ENCODE assay signal across 24 cellular contexts in the genomic region with DNA sequence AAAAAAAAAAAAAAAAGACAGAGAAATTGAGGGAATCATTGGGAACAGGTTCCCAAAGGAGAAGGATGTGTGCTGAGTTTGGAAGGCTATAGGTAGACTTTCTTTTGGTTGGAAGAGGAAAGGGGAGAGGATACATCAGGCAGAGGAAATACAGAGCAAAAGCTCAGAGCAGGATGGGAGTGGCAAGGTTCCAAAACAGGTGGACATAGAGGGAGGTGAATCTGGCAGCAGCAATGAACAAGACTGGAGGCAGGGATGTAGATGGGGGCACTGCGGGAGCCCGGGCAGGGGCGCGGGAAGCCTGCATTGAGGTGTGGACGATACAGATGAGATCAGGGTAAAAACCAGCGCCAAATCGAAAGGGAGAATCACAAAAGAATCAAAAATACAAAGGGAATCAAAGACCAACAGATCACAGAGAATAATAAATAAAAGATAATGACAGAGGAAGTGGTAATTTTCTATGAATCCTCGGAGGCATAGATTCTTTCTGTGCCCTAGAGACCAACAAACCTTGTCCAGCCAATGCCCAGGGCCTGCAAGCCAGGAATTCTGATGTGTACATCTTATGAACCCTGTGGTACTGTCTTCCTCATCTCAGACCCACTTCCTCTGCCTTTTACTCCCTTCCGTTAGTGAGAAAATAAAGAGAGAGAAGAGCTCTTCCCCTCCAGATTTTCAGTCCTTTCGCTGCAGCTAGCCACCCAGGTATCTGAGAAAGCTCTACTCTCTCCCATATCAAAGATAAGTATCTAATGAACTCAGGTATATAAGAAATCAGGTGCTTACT.
A peak's percentile ranks its signal among the peaks of the same experiment; 100 is the strongest.
DNase-seq lines count a peak whose midpoint lies in the region; ATAC-seq lines count a peak whose summit lies in the region.
"Had no signal": no experiment of that assay in that cellular context is flagged by ENCODE, and none has a peak within 500 bp of the region (broad histone marks: within the 10 kb centered on the region; RNA-seq: fewer than 3 reads in every experiment).

No MANE protein-coding gene starts in this region.

- peaks cover 35% of the 10 kb centered on the region for H3K4me1 ChIP-seq in CD8-positive, alpha-beta memory T cell (ENCODE audit: insufficient read depth, low read length)

- no peak overlapping the region for H3K4me3 Mint-ChIP-seq in activated T-cell treated with anti-CD3 and anti-CD28 coated beads, Interleukin-2, amount 50 U/mL, for 24 hours
- peak overlapping the region in 4 of 7 donors; percentile 11 to 63 (median 54) for H3K4me3 Mint-ChIP-seq in CD8-positive, alpha-beta memory T cell
- H3K4me3 Mint-ChIP-seq in T-helper 17 cell, result peak overlapping the region; percentile 78
- peak overlapping the region; percentile 49 to 88 (median 74) for H3K4me3 Mint-ChIP-seq in naive thymus-derived CD8-positive, alpha-beta T cell

- no peak overlapping the region for H3K27ac ChIP-seq in CD8-positive, alpha-beta memory T cell (ENCODE audit: low read depth, low read length)
- H3K27ac ChIP-seq: ascending aorta had no signal

- H3K27me3 ChIP-seq in CD8-positive, alpha-beta memory T cell (ENCODE audit: insufficient read depth, low read length, poor library complexity, severe bottlenecking), result no peaks in the 10 kb centered on the region
- H3K27me3 ChIP-seq: ascending aorta had no signal

- POLR2A ChIA-PET in CD8-positive, alpha-beta memory T cell (lab: Charles Lee), result interaction anchor here (0.6 kb wide), 1 partner anchor 18 kb away, joined by 3 read pairs; no protein-coding TSS in a partner anchor
- POLR2A ChIA-PET in naive thymus-derived CD8-positive, alpha-beta T cell (lab: Charles Lee), result interaction anchor here (0.6 to 2.9 kb wide), 4 partner anchors 9 to 762 kb away, joined by 3 to 10 read pairs (median 6); no protein-coding TSS in a partner anchor

- CTCF ChIA-PET in CD8-positive, alpha-beta memory T cell (lab: Charles Lee), result no interaction called here

- no peaks in the 10 kb centered on the region for H3K27me3 Mint-ChIP-seq in activated T-cell treated with anti-CD3 and anti-CD28 coated beads, Interleukin-2, amount 50 U/mL, for 24 hours
- peaks cover 0 to 7% of the 10 kb centered on the region in 2 donors for H3K27me3 Mint-ChIP-seq in CD8-positive, alpha-beta memory T cell
- H3K27me3 Mint-ChIP-seq in T-helper 17 cell, result no peaks in the 10 kb centered on the region
- no peaks in the 10 kb centered on the region for H3K27me3 Mint-ChIP-seq in naive thymus-derived CD8-positive, alpha-beta T cell

- peak; percentile 41 for ATAC-seq in T-helper 17 cell
- peak; percentile 46 to 56 for ATAC-seq in naive thymus-derived CD8-positive, alpha-beta T cell
- no peak for ATAC-seq in HG03095 (IDR thresholded peaks at IDR 0.05; ENCODE audit: unreplicated experiment)
- ATAC-seq in HG03442 (IDR thresholded peaks at IDR 0.05; ENCODE audit: unreplicated experiment), result no peak
- ATAC-seq: right cardiac atrium had no signal

- peaks cover 34% of the 10 kb centered on the region for H3K4me1 Mint-ChIP-seq in activated T-cell treated with anti-CD3 and anti-CD28 coated beads, Interleukin-2, amount 50 U/mL, for 24 hours (ENCODE audit: low read depth)
- H3K4me1 Mint-ChIP-seq in CD8-positive, alpha-beta memory T cell, result peaks cover 16 to 24% (median 22%) of the 10 kb centered on the region in 3 donors
- peaks cover 17% of the 10 kb centered on the region for H3K4me1 Mint-ChIP-seq in T-helper 17 cell
- H3K4me1 Mint-ChIP-seq in naive thymus-derived CD8-positive, alpha-beta T cell, result peaks cover 24 to 48% (median 44%) of the 10 kb centered on the region in 4 donors

- H3K9me3 ChIP-seq in CD8-positive, alpha-beta memory T cell (ENCODE audit: low read length), result no peaks in the 10 kb centered on the region
- no peaks in the 10 kb centered on the region for H3K9me3 ChIP-seq in T-helper 17 cell (ENCODE audit: control insufficient read depth, low read length, poor library complexity, severe bottlenecking)
- H3K9me3 ChIP-seq: ascending aorta had no signal

- H3K27ac Mint-ChIP-seq in activated T-cell treated with anti-CD3 and anti-CD28 coated beads, Interleukin-2, amount 50 U/mL, for 24 hours, result peak overlapping the region; percentile 77
- H3K27ac Mint-ChIP-seq in CD8-positive, alpha-beta memory T cell, result peak overlapping the region in 6 of 8 donors; percentile 24 to 87 (median 67)
- H3K27ac Mint-ChIP-seq in T-helper 17 cell, result peak overlapping the region; percentile 90
- peak overlapping the region; percentile 79 to 97 (median 90) for H3K27ac Mint-ChIP-seq in naive thymus-derived CD8-positive, alpha-beta T cell

- no peaks in the 10 kb centered on the region for H3K36me3 ChIP-seq in CD8-positive, alpha-beta memory T cell (ENCODE audit: insufficient read depth, low read length)
- H3K36me3 ChIP-seq: ascending aorta had no signal

- H3K4me3 ChIP-seq in CD8-positive, alpha-beta memory T cell (ENCODE audit: low read length), result no peak overlapping the region
- H3K4me3 ChIP-seq: ascending aorta had no signal

- no peaks in the 10 kb centered on the region for H3K9me3 Mint-ChIP-seq in activated T-cell treated with anti-CD3 and anti-CD28 coated beads, Interleukin-2, amount 50 U/mL, for 24 hours
- no peaks in the 10 kb centered on the region for H3K9me3 Mint-ChIP-seq in CD8-positive, alpha-beta memory T cell
- no peaks in the 10 kb centered on the region for H3K9me3 Mint-ChIP-seq in naive thymus-derived CD8-positive, alpha-beta T cell

- DNase-seq in activated T-cell treated with anti-CD3 and anti-CD28 coated beads, Interleukin-2, amount 50 U/mL, for 24 hours, result no peak
- DNase-seq in activated T-cell treated with anti-CD3 and anti-CD28 coated beads, Interleukin-2, amount 50 U/mL, for 48 hours, result no peak
- DNase-seq in CD8-positive, alpha-beta memory T cell, result no peak
- DNase-seq in T-helper 17 cell (no peak), cortex of kidney (lab: John Stamatoyannopoulos, UW) (no peak)
- DNase-seq in naive thymus-derived CD8-positive, alpha-beta T cell, result no peak
- DNase-seq: ACHN; activated CD8-positive, alpha-beta memory T cell treated with anti-CD3 and anti-CD28 coated beads for 24 hours; cerebellar nuclear complex; DMS79 treated with DMSO at 0.1 percent for 48 hours; effector memory CD4-positive, alpha-beta T cell; kidney glomerular epithelial cell; mammary epithelial cell; MM.1S; NCI-H146; NCI-H2171; NCI-H524 treated with DMSO at 0.1 percent for 48 hours; OCI-M1; right cardiac atrium; SHP77; SW 1271 had no signal

- H3K36me3 Mint-ChIP-seq in activated T-cell treated with anti-CD3 and anti-CD28 coated beads, Interleukin-2, amount 50 U/mL, for 24 hours (ENCODE audit: low read depth), result no peaks in the 10 kb centered on the region
- H3K36me3 Mint-ChIP-seq in CD8-positive, alpha-beta memory T cell, result peaks cover 0 to 3% (median 3%) of the 10 kb centered on the region in 3 donors
- H3K36me3 Mint-ChIP-seq in T-helper 17 cell (ENCODE audit: low read depth), result peaks cover 5% of the 10 kb centered on the region
- H3K36me3 Mint-ChIP-seq in naive thymus-derived CD8-positive, alpha-beta T cell, result no peaks in the 10 kb centered on the region

Comparison
In these comparisons a context has a peak if more than half of its experiments do, and no peak if none do; other contexts are left out.
1. ATAC-seq: peak in T-helper 17 cell (single experiment) and naive thymus-derived CD8-positive, alpha-beta T cell (2 of 2); none in HG03095 (single experiment) and HG03442 (single experiment).
2. Peak in every context shown above with its lines, with median percentiles within 50 percentile points of each other: H3K27ac Mint-ChIP-seq.